In the genomic region with DNA sequence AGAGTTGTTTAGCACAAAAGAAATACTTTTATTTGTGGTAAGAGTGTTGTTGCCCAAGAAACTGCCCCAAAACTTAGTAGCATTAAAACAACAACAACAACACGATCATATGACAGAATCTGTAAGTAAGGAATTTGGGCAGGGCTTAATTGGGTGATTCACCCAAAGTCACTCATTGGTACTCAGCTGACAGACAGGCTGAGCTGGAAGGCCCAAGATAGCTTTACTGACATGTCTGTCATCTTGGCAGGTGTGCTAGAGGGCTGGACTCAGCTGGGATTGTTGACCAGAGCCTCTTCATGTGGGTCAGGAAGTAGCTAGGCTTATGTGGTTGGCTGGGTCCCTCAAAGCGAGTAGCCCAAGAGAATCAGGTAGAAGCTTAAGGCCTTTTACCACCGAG, we compare ENCODE assay signal across 18 cellular contexts. TPM values are rescaled to one million over a fixed set of nuclear protein-coding genes. Genes with fewer than 3 reads are reported as not detected.
DNase-seq lines count a peak whose midpoint lies in the region; ATAC-seq, FAIRE-seq and TF ChIP-seq lines count a peak whose summit lies in the region.
"Had no signal": no experiment of that assay in that cellular context is flagged by ENCODE, and none has a peak within 500 bp of the region (broad histone marks: within the 10 kb centered on the region; RNA-seq: fewer than 3 reads in every experiment).

No MANE protein-coding gene starts in this region.

- H4K20me1 ChIP-seq in GM12878 (ENCODE audit: control insufficient read depth, insufficient read depth) = no peaks in the 10 kb centered on the region

- no peaks in the 10 kb centered on the region for H3K27me3 Mint-ChIP-seq in natural killer cell (ENCODE audit: low read depth in 2 of 2)
- no peaks in the 10 kb centered on the region for H3K27me3 Mint-ChIP-seq in natural killer cell treated with Interleukin-12 subunit alpha and Interleukin-12 subunit beta and Interleukin-15 and Interleukin-18, amount 100 ng/mL, for 72 hours
- H3K27me3 Mint-ChIP-seq: activated naive CD4-positive, alpha-beta T cell treated with anti-CD3 and anti-CD28 coated beads, Interleukin-2, amount 50 U/mL, for 24 hours had no signal

- H3K36me3 Mint-ChIP-seq in natural killer cell = no peaks in the 10 kb centered on the region
- H3K36me3 Mint-ChIP-seq in natural killer cell treated with Interleukin-12 subunit alpha and Interleukin-12 subunit beta and Interleukin-15 and Interleukin-18, amount 100 ng/mL, for 72 hours = no peaks in the 10 kb centered on the region

- H3K4me1 ChIP-seq in GM12878 (ENCODE audit: control insufficient read depth, insufficient read depth, low read length) = no peaks in the 10 kb centered on the region

- FAIRE-seq in GM12878 (lab: Jason Lieb, UNC) = no peak
- FAIRE-seq: RCC 7860 had no signal

- no TSS peak for BruUV-seq in GM12878 (replicated peaks; lab: Mats Ljungman, UMichigan)

- CTCF ChIA-PET in GM12878 (lab: Yijun Ruan, JAX) = interaction anchor here (0.8 to 1.6 kb wide), 2 partner anchors 9 to 39 kb away, joined by 4 read pairs; no protein-coding TSS in a partner anchor

- in situ Hi-C loops in GM12878 (cut with MboI) = no loop called here

- DNase-seq in natural killer cell (no peak), GM12878 (ENCODE audit: low read depth, low spot score) (no peak), left ventricle myocardium superior (no peak), OCI-M1 (lab: John Stamatoyannopoulos, UW) (no peak), iPS-NIHi7 (ENCODE audit: extremely low spot score) (no peak)
- DNase-seq in natural killer cell treated with Interleukin-12 subunit alpha and Interleukin-12 subunit beta and Interleukin-15 and Interleukin-18, amount 100 ng/mL, for 72 hours (ENCODE audit: low spot score) = no peak
- DNase-seq: activated CD8-positive, alpha-beta memory T cell treated with anti-CD3 and anti-CD28 coated beads for 24 hours; AML-193; H7; hippocampal formation; posterior cingulate gyrus; stimulated activated CD4-positive, alpha-beta T cell treated with anti-CD3 and anti-CD28 coated beads, Interleukin-1b, Interleukin-23, amount 100 ng/mL, for 48 hours had no signal

- RAD21 ChIA-PET in GM12878 (lab: Charles Lee; ENCODE audit: unreplicated experiment) = interaction anchor here (1.3 kb wide), 1 partner anchor 115 kb away, joined by 3 read pairs; no protein-coding TSS in a partner anchor

- TF ChIP-seq CTCF in natural killer cell (IDR thresholded peaks at IDR 0.05) = no peak
- no peak for TF ChIP-seq CTCF in GM12878 (IDR thresholded peaks at IDR 0.05 in 2 of 3, conservative IDR thresholded peaks at IDR 0.05 in 1 of 3; ENCODE audit: control insufficient read depth in 2 of 3, extremely low read depth in 1 of 3, insufficient read depth in 1 of 3, low read depth in 3 of 3, low read length in 3 of 3)

- WGBS in GM12878 (ENCODE audit: insufficient coverage, insufficient replicate concordance, low lambda C conversion rate, missing lambda C conversion rate) = 93% methylated on average over 3 of the region's 3 CpGs

- TF ChIP-seq EP300 in GM12878 (IDR thresholded peaks at IDR 0.05; ENCODE audit: borderline replicate concordance in 1 of 2, control insufficient read depth in 1 of 2, low read depth in 2 of 2, low read length in 2 of 2) = no peak

- no peaks in the 10 kb centered on the region for H3K27me3 ChIP-seq in GM12878 (replicated peaks in 1 of 2; ENCODE audit: control insufficient read depth in 2 of 2, insufficient read depth in 2 of 2, low read length in 1 of 2)
- H3K27me3 ChIP-seq: vagina had no signal

- H3K9me3 ChIP-seq in GM12878 (replicated peaks; ENCODE audit: control insufficient read depth, insufficient read depth, low read length) = no peaks in the 10 kb centered on the region; the same call in 2 of the 3 replicates
- H3K9me3 ChIP-seq: vagina had no signal

- SMC1A ChIA-PET in GM12878 (lab: Charles Lee; ENCODE audit: uncharacterized antibody, unreplicated experiment) = interaction anchor here (0.7 kb wide), 1 partner anchor 18 kb away, joined by 3 read pairs; no protein-coding TSS in a partner anchor

- peak in 2 of 3 donors; percentile 57 to 96 for ATAC-seq in natural killer cell
- no peak for ATAC-seq in natural killer cell treated with Interleukin-12 subunit alpha and Interleukin-12 subunit beta and Interleukin-15 and Interleukin-18, amount 100 ng/mL, for 72 hours
- ATAC-seq in GM12878 = no peak
- ATAC-seq in left ventricle myocardium superior = peak; percentile 52
- no peak for ATAC-seq in GM18505 (IDR thresholded peaks at IDR 0.05; ENCODE audit: unreplicated experiment)
- no peak for ATAC-seq in GM19463 (IDR thresholded peaks at IDR 0.05; ENCODE audit: unreplicated experiment)

- no peaks in the 10 kb centered on the region for H3K79me2 ChIP-seq in GM12878 (ENCODE audit: control insufficient read depth, insufficient read depth, low read length)

- no peak overlapping the region for H3K4me2 ChIP-seq in GM12878 (ENCODE audit: control insufficient read depth, insufficient read depth)

- no peak overlapping the region for H3K4me3 Mint-ChIP-seq in natural killer cell
- H3K4me3 Mint-ChIP-seq in natural killer cell treated with Interleukin-12 subunit alpha and Interleukin-12 subunit beta and Interleukin-15 and Interleukin-18, amount 100 ng/mL, for 72 hours = no peak overlapping the region
- H3K4me3 Mint-ChIP-seq: activated naive CD4-positive, alpha-beta T cell treated with anti-CD3 and anti-CD28 coated beads, Interleukin-2, amount 50 U/mL, for 24 hours; mesothelial cell of epicardium had no signal

- no peak overlapping the region for H2AFZ ChIP-seq in GM12878 (ENCODE audit: control insufficient read depth, low read depth, low read length)

- no peak overlapping the region for H3K9ac ChIP-seq in GM12878 (ENCODE audit: control insufficient read depth, insufficient read depth, low read length)

- no peaks in the 10 kb centered on the region for H3K9me3 Mint-ChIP-seq in natural killer cell
- no peaks in the 10 kb centered on the region for H3K9me3 Mint-ChIP-seq in natural killer cell treated with Interleukin-12 subunit alpha and Interleukin-12 subunit beta and Interleukin-15 and Interleukin-18, amount 100 ng/mL, for 72 hours
- H3K9me3 Mint-ChIP-seq: activated naive CD4-positive, alpha-beta T cell treated with anti-CD3 and anti-CD28 coated beads, Interleukin-2, amount 50 U/mL, for 24 hours had no signal

- TF ChIP-seq POLR2A in GM12878 (IDR thresholded peaks at IDR 0.05; ENCODE audit: low read depth, low read length) (no peak), GM18505 (IDR thresholded peaks at IDR 0.05; ENCODE audit: borderline replicate concordance, extremely low read depth, insufficient read depth, insufficient read length) (no peak)

- no peak for TF ChIP-seq RAD21 in GM12878 (IDR thresholded peaks at IDR 0.05; ENCODE audit: insufficient read depth, low read depth, low read length)

- POLR2A ChIA-PET in GM12878 (lab: Charles Lee) = no interaction called here

- peaks cover 42 to 44% of the 10 kb centered on the region in 2 donors for H3K4me1 Mint-ChIP-seq in natural killer cell
- peaks cover 7 to 18% of the 10 kb centered on the region in 2 donors for H3K4me1 Mint-ChIP-seq in natural killer cell treated with Interleukin-12 subunit alpha and Interleukin-12 subunit beta and Interleukin-15 and Interleukin-18, amount 100 ng/mL, for 72 hours (ENCODE audit: low read depth in 2 of 2)

- H3K36me3 ChIP-seq in GM12878 (ENCODE audit: control insufficient read depth in 2 of 2, insufficient read depth in 2 of 2, low read length in 1 of 2) = peaks cover 2 to 11% of the 10 kb centered on the region in 2 experiments

- intact Hi-C loops in natural killer cell (cut with micrococcal nuclease) (no loop called here), GM12878 (cut with micrococcal nuclease; ENCODE audit: unreplicated experiment) (no loop called here), left ventricle myocardium superior (cut with micrococcal nuclease) (no loop called here)

- H3K27ac Mint-ChIP-seq in natural killer cell = peak overlapping the region; percentile 54 to 89
- H3K27ac Mint-ChIP-seq in natural killer cell treated with Interleukin-12 subunit alpha and Interleukin-12 subunit beta and Interleukin-15 and Interleukin-18, amount 100 ng/mL, for 72 hours = peak overlapping the region in 1 of 2 donors; percentile 58
- H3K27ac Mint-ChIP-seq: activated naive CD4-positive, alpha-beta T cell treated with anti-CD3 and anti-CD28 coated beads, Interleukin-2, amount 50 U/mL, for 24 hours; mesothelial cell of epicardium had no signal

- H3K27ac ChIP-seq in GM12878 (ENCODE audit: control insufficient read depth, insufficient read depth) = no peak overlapping the region
- H3K27ac ChIP-seq: vagina had no signal

- H3K4me3 ChIP-seq in GM12878 = no peak overlapping the region
- H3K4me3 ChIP-seq: vagina had no signal

TF ChIP-seq in GM12878, 131 proteins besides CTCF, POLR2A, EP300 and RAD21 (continues in another document):
- TF ChIP-seq, protein P1, sequence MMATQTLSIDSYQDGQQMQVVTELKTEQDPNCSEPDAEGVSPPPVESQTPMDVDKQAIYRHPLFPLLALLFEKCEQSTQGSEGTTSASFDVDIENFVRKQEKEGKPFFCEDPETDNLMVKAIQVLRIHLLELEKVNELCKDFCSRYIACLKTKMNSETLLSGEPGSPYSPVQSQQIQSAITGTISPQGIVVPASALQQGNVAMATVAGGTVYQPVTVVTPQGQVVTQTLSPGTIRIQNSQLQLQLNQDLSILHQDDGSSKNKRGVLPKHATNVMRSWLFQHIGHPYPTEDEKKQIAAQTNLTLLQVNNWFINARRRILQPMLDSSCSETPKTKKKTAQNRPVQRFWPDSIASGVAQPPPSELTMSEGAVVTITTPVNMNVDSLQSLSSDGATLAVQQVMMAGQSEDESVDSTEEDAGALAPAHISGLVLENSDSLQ (IDR thresholded peaks at IDR 0.05) = peak; percentile 33; the same call in 1 of the 2 replicates

RNA-seq across cellular contexts. Expression of a gene that starts 52.3 kb away (rescaled TPM):
- total RNA-seq in natural killer cell (10 to 100 TPM; 24.7 to 30.3 (median 28.6) TPM), GM12878 (2014; rRNA removed) (8.0 and 9.4 TPM in 2 replicates), GM12878 (2014; rRNA removed; fragmentation: Illumina TruSeq; extraction: Trizol) (11.6 and 11.8 TPM in 2 replicates), GM12878 (2021) (12.1 and 12.2 TPM in 2 replicates), left ventricle myocardium superior (79.8 TPM)
- 10 to 100 TPM; 19.5 to 20.6 TPM for total RNA-seq in natural killer cell treated with Interleukin-12 subunit alpha and Interleukin-12 subunit beta and Interleukin-15 and Interleukin-18, amount 100 ng/mL, for 72 hours
- total RNA-seq in GM12878 (2013; cell fraction: nucleolus; rRNA removed) = 48.3 and 49.2 TPM in 2 replicates
- polyA plus RNA-seq in GM12878 (2011; ENCODE audit: low read depth) = 4.3 TPM
- polyA plus RNA-seq in GM12878 (2011; rRNA removed) (15.0 and 19.2 TPM in 2 replicates), GM12878 (2014; fragmentation: Illumina TruSeq; extraction: Trizol) (11.4 and 13.5 TPM in 2 replicates), GM12878 (2014; fragmentation: Nextera tagmentation; extraction: Ambion mirVana) (1 to 10 TPM; 2.8 to 3.1 TPM), GM12878 (2014; rRNA removed) (7.4 and 9.2 TPM in 2 replicates), GM12878 (2016; fragmentation: Nextera tagmentation; extraction: Ambion mirVana) (10 to 100 TPM; 10.1 to 15.1 TPM)
- polyA plus RNA-seq in GM12878 (2011; cell fraction: cytosol; rRNA removed) = 7.1 and 7.7 TPM in 2 replicates
- polyA plus RNA-seq in GM12878 (2011; cell fraction: nucleus; rRNA removed) = 10.4 and 11.2 TPM in 2 replicates
- polyA plus RNA-seq in GM12878 (2012) = 6.3 TPM in 2 replicates
- polyA minus RNA-seq in GM12878 (2011; rRNA and poly(A)+ RNA removed) = 18.2 and 34.8 TPM in 2 replicates
- polyA minus RNA-seq in GM12878 (2011; cell fraction: cytosol; rRNA and poly(A)+ RNA removed) = 6.9 and 7.4 TPM in 2 replicates
- polyA minus RNA-seq in GM12878 (2011; cell fraction: nucleus; rRNA and poly(A)+ RNA removed) = 10.3 and 14.9 TPM in 2 replicates

Comparison
In these comparisons a context has a peak if more than half of its experiments do, and no peak if none do; other contexts are left out.
1. ATAC-seq: peak in natural killer cell (2 of 3) and left ventricle myocardium superior (single experiment); none in natural killer cell treated with Interleukin-12 subunit alpha and Interleukin-12 subunit beta and Interleukin-15 and Interleukin-18, amount 100 ng/mL, for 72 hours (0 of 2), GM12878 (single experiment), GM18505 (single experiment) and GM19463 (single experiment).